8 cellular contexts compared by ENCODE assay signal in genomic region chr4:13548984-13549546, GRCh38. TPM values are rescaled to one million over a fixed set of nuclear protein-coding genes. Genes with fewer than 3 reads are reported as not detected.
DNase-seq lines count a peak whose midpoint lies in the region; ATAC-seq and TF ChIP-seq lines count a peak whose summit lies in the region.

No MANE protein-coding gene starts in this region.

- H3K4me3 Mint-ChIP-seq in naive thymus-derived CD8-positive, alpha-beta T cell: peak overlapping the region; percentile 39 to 73 (median 56)
- H3K4me3 Mint-ChIP-seq in stimulated activated naive B cell treated with anti-CD40 and anti-IgM and Interleukin-4, amounts not matched to agents 10 μg/mL and 1 μg/mL and 100 μg/mL, for 72 hours: peak overlapping the region; percentile 80 to 85

- no peaks in the 10 kb centered on the region for H3K36me3 ChIP-seq in esophagus squamous epithelium

- peak overlapping the region in 2 of 4 donors; percentile 35 to 54 for H3K4me3 ChIP-seq in esophagus squamous epithelium

- peaks cover 0 to 16% (median 6%) of the 10 kb centered on the region in 9 donors for H3K9me3 Mint-ChIP-seq in naive thymus-derived CD8-positive, alpha-beta T cell
- peaks cover 5 to 10% of the 10 kb centered on the region in 2 donors for H3K9me3 Mint-ChIP-seq in stimulated activated naive B cell treated with anti-CD40 and anti-IgM and Interleukin-4, amounts not matched to agents 10 μg/mL and 1 μg/mL and 100 μg/mL, for 72 hours

- peak; percentile 79 for ATAC-seq in GM21576 (IDR thresholded peaks at IDR 0.05; ENCODE audit: unreplicated experiment)
- ATAC-seq in naive thymus-derived CD8-positive, alpha-beta T cell: peak; percentile 56 to 60
- peak; percentile 88 to 89 for ATAC-seq in stimulated activated naive B cell treated with anti-CD40 and anti-IgM and Interleukin-4, amounts not matched to agents 10 μg/mL and 1 μg/mL and 100 μg/mL, for 72 hours (replicated peaks)

- DNase-seq in DMS153 (lab: John Stamatoyannopoulos, UW): peak; percentile 60
- DNase-seq in HuH-7.5 (ENCODE audit: low spot score): peak; percentile 98
- peak; percentile 91 for DNase-seq in OCI-M1 (lab: John Stamatoyannopoulos, UW)
- DNase-seq in activated T-cell treated with anti-CD3 and anti-CD28 coated beads for 48 hours (ENCODE audit: low read depth): peak; percentile 80
- DNase-seq in esophagus squamous epithelium (lab: John Stamatoyannopoulos, UW): no peak
- DNase-seq in naive thymus-derived CD8-positive, alpha-beta T cell: peak; percentile 53 to 90 (median 76)
- DNase-seq in stimulated activated naive B cell treated with anti-CD40 and anti-IgM and Interleukin-4, amounts not matched to agents 10 μg/mL and 1 μg/mL and 100 μg/mL, for 72 hours: peak; percentile 76

- H3K27me3 Mint-ChIP-seq in naive thymus-derived CD8-positive, alpha-beta T cell: peaks cover 52 to 79% (median 65%) of the 10 kb centered on the region in 5 donors
- H3K27me3 Mint-ChIP-seq in stimulated activated naive B cell treated with anti-CD40 and anti-IgM and Interleukin-4, amounts not matched to agents 10 μg/mL and 1 μg/mL and 100 μg/mL, for 72 hours: peaks cover 59 to 81% of the 10 kb centered on the region in 2 donors

- H3K4me1 ChIP-seq in esophagus squamous epithelium: peaks cover 27 to 48% (median 30%) of the 10 kb centered on the region in 3 donors

- intact Hi-C loops in esophagus squamous epithelium (cut with DNase I): loop anchor here (5.0 kb wide), 1 partner anchor 697 kb away; no protein-coding TSS in a partner anchor

- peaks cover 0 to 10% (median 8%) of the 10 kb centered on the region in 3 donors for H3K36me3 Mint-ChIP-seq in naive thymus-derived CD8-positive, alpha-beta T cell
- H3K36me3 Mint-ChIP-seq in stimulated activated naive B cell treated with anti-CD40 and anti-IgM and Interleukin-4, amounts not matched to agents 10 μg/mL and 1 μg/mL and 100 μg/mL, for 72 hours: peaks cover 2 to 10% of the 10 kb centered on the region in 2 donors

- peaks cover 24 to 87% (median 46%) of the 10 kb centered on the region in 4 donors for H3K27me3 ChIP-seq in esophagus squamous epithelium

- H3K9me3 ChIP-seq in esophagus squamous epithelium: peaks cover 0 to 5% (median 5%) of the 10 kb centered on the region in 3 donors

- TF ChIP-seq CTCF in esophagus squamous epithelium (IDR thresholded peaks at IDR 0.05): peak; percentile 76 to 90 (median 85)

- no peak for TF ChIP-seq POLR2A in esophagus squamous epithelium (IDR thresholded peaks at IDR 0.05)

- H3K27ac Mint-ChIP-seq in naive thymus-derived CD8-positive, alpha-beta T cell: no peak overlapping the region
- peak overlapping the region; percentile 47 for H3K27ac Mint-ChIP-seq in stimulated activated naive B cell treated with anti-CD40 and anti-IgM and Interleukin-4, amounts not matched to agents 10 μg/mL and 1 μg/mL and 100 μg/mL, for 72 hours

- WGBS in esophagus squamous epithelium, 2 donors: 3 to 16% methylated on average over 21 of the region's 21 CpGs

- peaks cover 6 to 30% (median 29%) of the 10 kb centered on the region in 4 donors for H3K4me1 Mint-ChIP-seq in naive thymus-derived CD8-positive, alpha-beta T cell
- peaks cover 22 to 32% of the 10 kb centered on the region in 2 donors for H3K4me1 Mint-ChIP-seq in stimulated activated naive B cell treated with anti-CD40 and anti-IgM and Interleukin-4, amounts not matched to agents 10 μg/mL and 1 μg/mL and 100 μg/mL, for 72 hours

- no peak overlapping the region for H3K27ac ChIP-seq in esophagus squamous epithelium

- POLR2A ChIA-PET in naive thymus-derived CD8-positive, alpha-beta T cell (lab: Charles Lee): no interaction called here

RNA-seq across cellular contexts. Expression of gene NKX3-2, which starts 4.8 kb away (rescaled TPM):
- under 1 TPM in 2 of 4 donors, not detected in 2; 0.19 to 0.62 TPM for total RNA-seq in esophagus squamous epithelium
- total RNA-seq in naive thymus-derived CD8-positive, alpha-beta T cell: not detected
- not detected for polyA plus RNA-seq in naive thymus-derived CD8-positive, alpha-beta T cell
